Comparison of ENCODE assay signal across 10 cellular contexts in the genomic region with DNA sequence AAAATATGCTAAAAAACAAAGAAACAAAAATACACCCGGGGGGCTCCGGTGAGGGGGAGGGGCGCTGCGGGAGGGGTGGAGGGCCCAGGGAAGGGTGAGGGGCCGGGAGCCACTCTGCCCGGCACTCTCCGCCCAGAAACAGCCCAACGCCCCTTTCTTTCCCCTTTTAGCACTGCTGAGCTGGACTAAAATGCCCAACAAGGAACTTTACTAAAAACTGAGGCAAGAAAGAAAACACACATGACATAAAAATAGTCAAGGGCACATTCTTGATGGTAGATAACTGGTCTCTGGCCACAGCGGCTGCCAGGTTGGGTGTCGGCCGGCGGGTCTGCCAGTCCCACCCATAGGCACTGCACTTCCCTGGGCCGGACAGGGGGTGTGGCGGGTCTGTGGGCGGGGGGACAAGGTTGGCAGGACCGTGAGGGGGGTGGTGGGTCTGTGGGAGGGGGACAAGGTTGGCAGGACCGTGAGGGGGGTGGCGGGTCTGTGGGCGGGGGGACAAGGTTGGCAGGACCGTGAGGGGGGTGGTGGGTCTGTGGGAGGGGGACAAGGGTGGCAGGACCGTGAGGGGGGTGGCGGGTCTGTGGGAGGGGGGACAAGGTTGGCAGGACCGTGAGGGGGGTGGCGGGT. TPM values are rescaled to one million over a fixed set of nuclear protein-coding genes. Genes with fewer than 3 reads are reported as not detected.
DNase-seq lines count a peak whose midpoint lies in the region; ATAC-seq and TF ChIP-seq lines count a peak whose summit lies in the region.
"Had no signal": no experiment of that assay in that cellular context is flagged by ENCODE, and none has a peak within 500 bp of the region (broad histone marks: within the 10 kb centered on the region; RNA-seq: fewer than 3 reads in every experiment).

No MANE protein-coding gene starts in this region.

- CTCF ChIA-PET in mammary epithelial cell (lab: Charles Lee; ENCODE audit: low non-redundant PET): no interaction called here

- H3K27me3 Mint-ChIP-seq in type B pancreatic cell: no peaks in the 10 kb centered on the region

- no peak overlapping the region for H3K27ac ChIP-seq in mammary epithelial cell (ENCODE audit: insufficient read depth, low read depth, low read length)
- H3K27ac ChIP-seq in mucosa of rectum (ENCODE audit: low read depth in 2 of 2, low read length in 2 of 2): peak overlapping the region; percentile 85 to 95

- WGBS in mammary epithelial cell (ENCODE audit: low coverage, missing lambda C conversion rate): 0% methylated on average over 5 of the region's 24 CpGs

- in situ Hi-C loops in T47D (cut with HindIII; ENCODE audit: low pct_unique_long_range_greater_than_20kb, low sequenced_read_pairs) (no loop called here), mammary epithelial cell (cut with MboI; ENCODE audit: low sequenced_read_pairs in 2 of 2) (no loop called here)

- no TSS peak for BruUV-seq in mammary epithelial cell (replicated peaks; lab: Mats Ljungman, UMichigan)

- H3K36me3 Mint-ChIP-seq in type B pancreatic cell: no peaks in the 10 kb centered on the region

- H3K9me3 ChIP-seq in mammary epithelial cell (replicated peaks; ENCODE audit: insufficient read depth, low read length): no peaks in the 10 kb centered on the region
- no peaks in the 10 kb centered on the region for H3K9me3 ChIP-seq in mucosa of rectum (ENCODE audit: control insufficient read depth in 2 of 2, low read length in 2 of 2)

- H3K27me3 ChIP-seq in mammary epithelial cell (ENCODE audit: insufficient read depth, low read length) (peaks cover 9% of the 10 kb centered on the region), mucosa of rectum (ENCODE audit: control insufficient read depth in 2 of 2, insufficient read depth in 2 of 2, low read length in 2 of 2) (peaks cover 4 to 10% of the 10 kb centered on the region in 2 donors)

- dilution Hi-C loops in mammary epithelial cell (cut with HindIII; ENCODE audit: low sequenced_read_pairs): no loop called here

- no peak for ATAC-seq in HG03159 (IDR thresholded peaks at IDR 0.05; ENCODE audit: unreplicated experiment)

- H3K36me3 ChIP-seq in mammary epithelial cell (ENCODE audit: insufficient read depth, low read length) (no peaks in the 10 kb centered on the region), mucosa of rectum (ENCODE audit: control insufficient read depth in 2 of 2, insufficient read depth in 2 of 2, low read length in 2 of 2) (peaks cover 9 to 15% of the 10 kb centered on the region in 2 donors)

- H3K79me2 ChIP-seq in mammary epithelial cell (ENCODE audit: insufficient read depth, low read length): no peaks in the 10 kb centered on the region

- H3K4me3 Mint-ChIP-seq in type B pancreatic cell: peak overlapping the region; percentile 82

- H3K27ac Mint-ChIP-seq in type B pancreatic cell: peak overlapping the region; percentile 91

- H2AFZ ChIP-seq in mammary epithelial cell (ENCODE audit: low read depth, low read length): no peak overlapping the region

- no peaks in the 10 kb centered on the region for H4K20me1 ChIP-seq in mammary epithelial cell (ENCODE audit: insufficient read depth, low read length)

- DNase-seq in T47D (ENCODE audit: low read depth in 1 of 2, low spot score in 1 of 2): peak; percentile 73 to 85
- no peak for DNase-seq in mammary epithelial cell
- peak; percentile 32 for DNase-seq in dedifferentiated amniotic fluid mesenchymal stem cell (ENCODE audit: extremely low spot score)
- no peak for DNase-seq in type B pancreatic cell (ENCODE audit: extremely low spot score, unreplicated experiment)
- DNase-seq in DMS79 (lab: John Stamatoyannopoulos, UW): no peak
- DNase-seq in DMS79 treated with DMSO at 0.1 percent for 48 hours (lab: John Stamatoyannopoulos, UW): no peak
- DNase-seq: central memory CD4-positive, alpha-beta T cell; mesendoderm had no signal

- H3K4me3 ChIP-seq in mammary epithelial cell (replicated peaks in 1 of 3; ENCODE audit: insufficient read depth in 1 of 3, low read depth in 2 of 3, low read length in 3 of 3) (no peak overlapping the region), mucosa of rectum (ENCODE audit: low read length in 2 of 2) (no peak overlapping the region)

- H3K4me1 Mint-ChIP-seq in type B pancreatic cell (ENCODE audit: unreplicated experiment): peaks cover 11% of the 10 kb centered on the region

- H3K9ac ChIP-seq in mammary epithelial cell (ENCODE audit: insufficient read depth, low read length): no peak overlapping the region
- H3K9ac ChIP-seq in mucosa of rectum (ENCODE audit: low read depth in 1 of 2, low read length in 2 of 2): peak overlapping the region in 1 of 2 donors; percentile 67

- H3K4me1 ChIP-seq in mammary epithelial cell (ENCODE audit: insufficient read depth, low read length): no peaks in the 10 kb centered on the region
- peaks cover 18 to 58% of the 10 kb centered on the region in 2 donors for H3K4me1 ChIP-seq in mucosa of rectum (ENCODE audit: control insufficient read depth in 2 of 2, insufficient read depth in 2 of 2, low read length in 2 of 2)

- TF ChIP-seq CTCF in mammary epithelial cell (conservative IDR thresholded peaks at IDR 0.05 in 1 of 2, IDR thresholded peaks at IDR 0.05 in 1 of 2; ENCODE audit: extremely low read depth in 1 of 2, insufficient read depth in 1 of 2, low read depth in 1 of 2, low read length in 2 of 2): no peak
- TF ChIP-seq CTCF in type B pancreatic cell (conservative IDR thresholded peaks at IDR 0.05): no peak

- H3K4me2 ChIP-seq in mammary epithelial cell (ENCODE audit: insufficient read depth, low read depth, low read length): no peak overlapping the region

- intact Hi-C loops in mammary epithelial cell (cut with micrococcal nuclease): no loop called here

- no peaks in the 10 kb centered on the region for H3K9me3 Mint-ChIP-seq in type B pancreatic cell

RNA-seq across cellular contexts. Expression of a gene that starts 20.9 kb away (rescaled TPM):
- total RNA-seq in mammary epithelial cell (1 to 10 TPM; 2.5 to 9.6 TPM), type B pancreatic cell (ENCODE audit: low replicate concordance) (76.2 and 145 TPM in 2 replicates)
- 4.7 TPM for polyA plus RNA-seq in mammary epithelial cell
- polyA minus RNA-seq in mammary epithelial cell: 1.1 TPM

Comparison
In these comparisons a context has a peak if more than half of its experiments do, and no peak if none do; other contexts are left out.
1. DNase-seq: peak in T47D (2 of 2) and dedifferentiated amniotic fluid mesenchymal stem cell (single experiment); none in mammary epithelial cell (single experiment), type B pancreatic cell (single experiment), DMS79 (single experiment) and DMS79 treated with DMSO at 0.1 percent for 48 hours (single experiment).